In the genomic region with DNA sequence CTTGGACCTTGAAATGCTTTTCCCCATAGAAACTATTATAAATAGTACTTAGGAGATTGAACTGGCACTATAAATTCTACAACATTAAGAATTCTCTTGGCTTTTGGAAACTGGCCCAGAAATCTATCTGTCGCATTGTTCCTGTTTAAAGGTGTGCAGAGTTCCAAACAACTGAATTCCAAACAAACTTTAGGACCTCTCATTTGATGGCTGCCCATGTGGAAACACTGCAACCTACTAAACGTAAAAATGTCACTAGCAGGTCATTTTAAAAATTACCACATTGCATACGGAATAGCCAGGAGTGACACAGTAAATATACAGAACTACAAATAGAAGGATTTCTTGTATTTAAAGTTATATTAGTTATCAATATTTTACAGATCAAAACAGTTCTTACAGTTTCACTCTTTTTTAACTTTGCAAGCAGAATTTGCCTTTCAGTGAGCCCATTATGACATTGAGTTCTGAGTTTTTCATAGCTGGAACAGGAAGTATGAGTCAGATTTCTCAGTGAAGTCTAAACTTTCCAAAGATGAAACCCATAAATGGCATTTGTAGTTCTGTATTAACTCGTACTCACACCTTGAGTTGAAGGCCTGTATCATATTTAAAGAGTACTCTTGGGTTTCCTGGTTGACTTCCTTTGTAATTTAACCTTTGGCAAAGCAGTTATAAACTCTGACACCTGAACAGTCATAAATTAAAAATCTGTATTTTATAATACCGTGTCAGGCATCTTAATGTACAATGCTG, we compare ENCODE assay signal across 8 cellular contexts.
DNase-seq lines count a peak whose midpoint lies in the region; ATAC-seq and TF ChIP-seq lines count a peak whose summit lies in the region.

No MANE protein-coding gene starts in this region.

- H3K4me3 Mint-ChIP-seq in activated naive CD4-positive, alpha-beta T cell treated with anti-CD3 and anti-CD28 coated beads, Interleukin-2, amount 50 U/mL, for 24 hours: no peak overlapping the region
- no peak overlapping the region for H3K4me3 Mint-ChIP-seq in stimulated activated memory B cell treated with anti-CD40 and anti-IgM and Interleukin-4, amounts not matched to agents 10 μg/mL and 1 μg/mL and 100 μg/mL, for 72 hours

- intact Hi-C loops in lower leg skin (cut with DNase I; ENCODE audit: low total_unique reads): no loop called here

- no peaks in the 10 kb centered on the region for H3K9me3 Mint-ChIP-seq in activated naive CD4-positive, alpha-beta T cell treated with anti-CD3 and anti-CD28 coated beads, Interleukin-2, amount 50 U/mL, for 24 hours
- no peaks in the 10 kb centered on the region for H3K9me3 Mint-ChIP-seq in stimulated activated memory B cell treated with anti-CD40 and anti-IgM and Interleukin-4, amounts not matched to agents 10 μg/mL and 1 μg/mL and 100 μg/mL, for 72 hours

- no peaks in the 10 kb centered on the region for H3K36me3 Mint-ChIP-seq in activated naive CD4-positive, alpha-beta T cell treated with anti-CD3 and anti-CD28 coated beads, Interleukin-2, amount 50 U/mL, for 24 hours
- H3K36me3 Mint-ChIP-seq in stimulated activated memory B cell treated with anti-CD40 and anti-IgM and Interleukin-4, amounts not matched to agents 10 μg/mL and 1 μg/mL and 100 μg/mL, for 72 hours: peaks cover 13% of the 10 kb centered on the region

- no peak for TF ChIP-seq CTCF in NB4 (IDR thresholded peaks at IDR 0.05; ENCODE audit: low read depth, low read length)
- TF ChIP-seq CTCF in lower leg skin (IDR thresholded peaks at IDR 0.05): no peak

- peak; percentile 97 for ATAC-seq in HG02623 (IDR thresholded peaks at IDR 0.05; ENCODE audit: unreplicated experiment)
- peak; percentile 84 for ATAC-seq in stimulated activated memory B cell treated with anti-CD40 and anti-IgM and Interleukin-4, amounts not matched to agents 10 μg/mL and 1 μg/mL and 100 μg/mL, for 72 hours

- DNase-seq in activated naive CD4-positive, alpha-beta T cell treated with anti-CD3 and anti-CD28 coated beads, Interleukin-2, amount 50 U/mL, for 16 hours: no peak
- peak; percentile 63 for DNase-seq in NB4 (ENCODE audit: low read depth)
- peak; percentile 47 for DNase-seq in dedifferentiated amniotic fluid mesenchymal stem cell (ENCODE audit: extremely low spot score)
- DNase-seq in iPS-NIHi7 (ENCODE audit: extremely low spot score): no peak
- DNase-seq in lower leg skin (ENCODE audit: low spot score in 2 of 2): no peak

- H3K27me3 Mint-ChIP-seq in activated naive CD4-positive, alpha-beta T cell treated with anti-CD3 and anti-CD28 coated beads, Interleukin-2, amount 50 U/mL, for 24 hours: no peaks in the 10 kb centered on the region
- no peaks in the 10 kb centered on the region for H3K27me3 Mint-ChIP-seq in stimulated activated memory B cell treated with anti-CD40 and anti-IgM and Interleukin-4, amounts not matched to agents 10 μg/mL and 1 μg/mL and 100 μg/mL, for 72 hours

- peaks cover 42% of the 10 kb centered on the region for H3K4me1 Mint-ChIP-seq in activated naive CD4-positive, alpha-beta T cell treated with anti-CD3 and anti-CD28 coated beads, Interleukin-2, amount 50 U/mL, for 24 hours
- peaks cover 16% of the 10 kb centered on the region for H3K4me1 Mint-ChIP-seq in stimulated activated memory B cell treated with anti-CD40 and anti-IgM and Interleukin-4, amounts not matched to agents 10 μg/mL and 1 μg/mL and 100 μg/mL, for 72 hours

- 52 to 60% methylated on average over 5 of the region's 5 CpGs for WGBS in lower leg skin, 2 donors

- TF ChIP-seq POLR2A in NB4 (IDR thresholded peaks at IDR 0.05; ENCODE audit: extremely low read depth, insufficient read length) (no peak), lower leg skin (IDR thresholded peaks at IDR 0.05) (no peak)

- H3K4me3 ChIP-seq in NB4 (ENCODE audit: low read depth, low read length) (no peak overlapping the region), lower leg skin (ENCODE audit: low read depth, poor library complexity, severe bottlenecking) (no peak overlapping the region)

- H3K27ac Mint-ChIP-seq in activated naive CD4-positive, alpha-beta T cell treated with anti-CD3 and anti-CD28 coated beads, Interleukin-2, amount 50 U/mL, for 24 hours: peak overlapping the region; percentile 51
- peak overlapping the region; percentile 10 for H3K27ac Mint-ChIP-seq in stimulated activated memory B cell treated with anti-CD40 and anti-IgM and Interleukin-4, amounts not matched to agents 10 μg/mL and 1 μg/mL and 100 μg/mL, for 72 hours

Comparison
In these comparisons a context has a peak if more than half of its experiments do, and no peak if none do; other contexts are left out.
1. DNase-seq: peak in NB4 (single experiment) and dedifferentiated amniotic fluid mesenchymal stem cell (single experiment); none in activated naive CD4-positive, alpha-beta T cell treated with anti-CD3 and anti-CD28 coated beads, Interleukin-2, amount 50 U/mL, for 16 hours (single experiment), iPS-NIHi7 (single experiment) and lower leg skin (0 of 2).